Comparison of ENCODE assay signal across 3 cellular contexts in the genomic region with DNA sequence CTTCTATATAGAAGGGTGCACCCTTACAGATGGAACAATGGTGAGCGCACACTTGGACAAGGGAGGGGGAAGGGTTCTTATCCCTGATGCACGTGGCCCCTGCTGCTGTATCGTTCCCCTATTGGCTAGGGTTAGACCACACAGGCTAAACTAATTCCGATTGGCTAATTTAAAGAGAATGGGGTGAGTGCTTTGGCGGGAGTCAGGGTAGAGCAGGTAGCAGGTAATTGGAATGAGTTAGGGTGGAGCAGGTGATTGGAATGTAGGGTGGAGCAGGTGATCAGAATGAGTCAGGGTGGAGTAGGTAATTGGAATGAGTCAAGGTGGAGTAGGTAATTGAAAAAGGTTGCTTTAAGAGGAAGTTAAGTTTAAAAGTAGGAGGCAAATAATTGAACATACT. TPM values are rescaled to one million over a fixed set of nuclear protein-coding genes. Genes with fewer than 3 reads are reported as not detected.
"Had no signal": no experiment of that assay in that cellular context is flagged by ENCODE, and none has a peak within 500 bp of the region (broad histone marks: within the 10 kb centered on the region; RNA-seq: fewer than 3 reads in every experiment).

No MANE protein-coding gene starts in this region.

RNA-seq across cellular contexts. Expression of a gene that starts 32.0 kb away (rescaled TPM):
- total RNA-seq: LHCN-M2, NCI-H460, SJCRH30 had no signal
